ENCODE assay signal across 11 cellular contexts in the genomic region with DNA sequence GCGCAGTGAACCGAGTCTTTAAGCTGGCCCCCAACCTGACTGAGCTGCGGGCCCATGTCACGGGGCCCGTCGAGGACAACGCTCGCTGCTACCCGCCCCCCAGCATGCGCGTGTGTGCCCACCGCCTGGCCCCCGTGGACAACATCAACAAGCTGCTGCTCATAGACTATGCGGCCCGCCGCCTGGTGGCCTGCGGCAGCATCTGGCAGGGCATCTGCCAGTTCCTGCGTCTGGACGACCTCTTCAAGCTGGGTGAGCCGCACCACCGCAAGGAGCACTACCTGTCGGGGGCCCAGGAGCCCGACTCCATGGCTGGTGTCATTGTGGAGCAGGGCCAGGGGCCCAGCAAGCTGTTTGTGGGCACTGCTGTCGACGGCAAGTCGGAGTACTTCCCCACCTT. TPM values are rescaled to one million over a fixed set of nuclear protein-coding genes. Genes with fewer than 3 reads are reported as not detected.
DNase-seq lines count a peak whose midpoint lies in the region; ATAC-seq and TF ChIP-seq lines count a peak whose summit lies in the region.
"Had no signal": no experiment of that assay in that cellular context is flagged by ENCODE, and none has a peak within 500 bp of the region (broad histone marks: within the 10 kb centered on the region; RNA-seq: fewer than 3 reads in every experiment).

No MANE protein-coding gene starts in this region.

- intact Hi-C loops in right cardiac atrium (cut with DNase I) = no loop called here
- intact Hi-C loops in left cardiac atrium (cut with DNase I) = no loop called here
- intact Hi-C loops in vagina (cut with DNase I) = no loop called here

- H3K9me3 ChIP-seq in right cardiac atrium (ENCODE audit: control insufficient read depth, low read length) = no peaks in the 10 kb centered on the region
- H3K9me3 ChIP-seq in adipocyte (ENCODE audit: control insufficient read depth, low read length) = no peaks in the 10 kb centered on the region
- H3K9me3 ChIP-seq in vagina = no peaks in the 10 kb centered on the region

- no peak for TF ChIP-seq POLR2A in vagina (IDR thresholded peaks at IDR 0.05)

- H3K9ac ChIP-seq in adipocyte (ENCODE audit: low read length) = peak overlapping the region; percentile 64

- DNase-seq in right cardiac atrium (peak in 2 of 3 donors; percentile 57 to 58), left cardiac atrium (no peak), adipocyte (ENCODE audit: low read depth) (no peak), left kidney (ENCODE audit: low read depth, low spot score) (peak; percentile 28), vagina (ENCODE audit: extremely low spot score in 2 of 2) (no peak), foreskin melanocyte (no peak)
- DNase-seq: cortex of kidney, Kasumi-1, RPMI8226 had no signal

- H3K4me1 ChIP-seq in right cardiac atrium (ENCODE audit: control insufficient read depth, insufficient read depth, low read length) (peaks cover 5% of the 10 kb centered on the region), adipocyte (ENCODE audit: control insufficient read depth, insufficient read depth, low read length) (no peaks in the 10 kb centered on the region), vagina (peaks cover 17% of the 10 kb centered on the region)

- H3K4me3 ChIP-seq in right cardiac atrium (ENCODE audit: low read length) = no peak overlapping the region
- peak overlapping the region; percentile 84 for H3K4me3 ChIP-seq in adipocyte (ENCODE audit: low read length)
- H3K4me3 ChIP-seq in vagina = peak overlapping the region in 1 of 2 donors; percentile 69

- ATAC-seq in right cardiac atrium = no peak
- no peak for ATAC-seq in left cardiac atrium
- ATAC-seq in GM18502 (IDR thresholded peaks at IDR 0.05; ENCODE audit: poor library complexity, unreplicated experiment) = no peak
- no peak for ATAC-seq in HG02840 (IDR thresholded peaks at IDR 0.05; ENCODE audit: low FRiP score, unreplicated experiment)

- H3K27me3 ChIP-seq in right cardiac atrium (ENCODE audit: control insufficient read depth, insufficient read depth) (no peaks in the 10 kb centered on the region), adipocyte (replicated peaks; ENCODE audit: control insufficient read depth, insufficient read depth, low read length) (no peaks in the 10 kb centered on the region), vagina (no peaks in the 10 kb centered on the region)

- 83% methylated on average over 26 of the region's 26 CpGs for WGBS in right cardiac atrium

- H3K27ac ChIP-seq in right cardiac atrium (ENCODE audit: low read length) (no peak overlapping the region), vagina (peak overlapping the region; percentile 78)

- H3K36me3 ChIP-seq in adipocyte (ENCODE audit: control insufficient read depth, insufficient read depth, low read length, severe bottlenecking) (peaks cover 35% of the 10 kb centered on the region), vagina (peaks cover 0 to 6% of the 10 kb centered on the region in 2 donors)

- no peak for TF ChIP-seq CTCF in vagina (IDR thresholded peaks at IDR 0.05)

RNA-seq across cellular contexts. Expression of gene PLXNA3, which starts 2.2 kb away (rescaled TPM):
- total RNA-seq in right cardiac atrium = 10 to 100 TPM; 26.5 to 34.0 (median 29.6) TPM
- polyA plus RNA-seq in right cardiac atrium = 12.2 TPM
- total RNA-seq in left cardiac atrium = 10 to 100 TPM; 24.0 to 28.1 TPM
- total RNA-seq in vagina = 20.1 TPM

RNA-seq across cellular contexts. Expression of gene FAM50A, which starts 16.4 kb away (rescaled TPM):
- total RNA-seq in right cardiac atrium (10 to 100 TPM; 48.6 to 54.0 (median 53.0) TPM), left cardiac atrium (10 to 100 TPM; 48.7 to 58.9 TPM), vagina (33.6 TPM)
- polyA plus RNA-seq in right cardiac atrium = 88.7 TPM

RNA-seq across cellular contexts. Expression of gene LAGE3, which starts 18.8 kb away (rescaled TPM):
- total RNA-seq in right cardiac atrium (10 to 100 TPM; 16.3 to 22.0 (median 19.5) TPM), left cardiac atrium (10 to 100 TPM; 17.7 TPM), vagina (27.7 TPM)
- polyA plus RNA-seq in right cardiac atrium = 25.8 TPM

RNA-seq across cellular contexts. Expression of gene GDI1, which starts 23.4 kb away (rescaled TPM):
- total RNA-seq in right cardiac atrium (10 to 100 TPM; 82.7 to 99.3 (median 96.9) TPM), left cardiac atrium (10 to 100 TPM; 76.8 to 98.5 TPM), vagina (116 TPM)
- 102 TPM for polyA plus RNA-seq in right cardiac atrium

RNA-seq across cellular contexts. Expression of gene UBL4A, which starts 26.1 kb away (rescaled TPM):
- total RNA-seq in right cardiac atrium = 10 to 100 TPM; 51.1 to 62.1 (median 60.3) TPM
- polyA plus RNA-seq in right cardiac atrium = 43.6 TPM
- 10 to 100 TPM; 44.4 to 48.4 TPM for total RNA-seq in left cardiac atrium
- 30.2 TPM for total RNA-seq in vagina

Comparison
In these comparisons a context has a peak if more than half of its experiments do, and no peak if none do; other contexts are left out.
1. DNase-seq: peak in right cardiac atrium (2 of 3) and left kidney (single experiment); none in left cardiac atrium (single experiment), adipocyte (single experiment), vagina (0 of 2) and foreskin melanocyte (single experiment).